In the genomic region with DNA sequence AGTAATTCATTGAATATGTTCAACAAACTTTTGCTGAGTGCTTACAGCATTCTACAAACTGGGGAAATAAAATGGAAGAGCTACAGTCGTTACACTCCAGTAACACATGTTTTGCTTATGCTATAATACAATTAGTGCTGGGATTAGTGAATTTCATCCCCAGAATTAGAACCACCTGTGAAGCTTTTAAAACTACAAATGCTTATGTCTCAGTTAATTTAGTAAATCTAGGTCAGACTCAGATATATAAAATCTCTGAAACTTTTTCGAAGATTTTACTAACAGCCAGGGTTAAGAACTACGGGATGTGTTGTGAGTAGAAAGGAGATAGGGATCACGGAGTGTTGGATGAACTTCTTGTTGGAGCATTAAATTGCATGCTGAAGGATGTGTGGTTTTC, we compare ENCODE assay signal across 1 cellular context.
A peak's percentile ranks its signal among the peaks of the same experiment; 100 is the strongest.
TF ChIP-seq lines count a peak whose summit lies in the region.

No MANE protein-coding gene starts in this region.

TF ChIP-seq in SK-N-SH, 30 proteins besides CTCF, POLR2A, EP300 and RAD21 (continued from another document):
- TF ChIP-seq, protein P1, sequence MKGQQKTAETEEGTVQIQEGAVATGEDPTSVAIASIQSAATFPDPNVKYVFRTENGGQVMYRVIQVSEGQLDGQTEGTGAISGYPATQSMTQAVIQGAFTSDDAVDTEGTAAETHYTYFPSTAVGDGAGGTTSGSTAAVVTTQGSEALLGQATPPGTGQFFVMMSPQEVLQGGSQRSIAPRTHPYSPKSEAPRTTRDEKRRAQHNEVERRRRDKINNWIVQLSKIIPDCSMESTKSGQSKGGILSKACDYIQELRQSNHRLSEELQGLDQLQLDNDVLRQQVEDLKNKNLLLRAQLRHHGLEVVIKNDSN (IDR thresholded peaks at IDR 0.05; ENCODE audit: borderline replicate concordance, low read depth): no peak
- TF ChIP-seq TCF12 (IDR thresholded peaks at IDR 0.05) (peak; percentile 16; the same call in 1 of the 2 replicates), CHD2 (IDR thresholded peaks at IDR 0.05; ENCODE audit: low read length, partially characterized antibody) (no peak), ELF1 (IDR thresholded peaks at IDR 0.05) (no peak)
